Comparison of ENCODE assay signal across 20 cellular contexts in genomic region chr2:166464187-166464586, GRCh38. TPM values are rescaled to one million over a fixed set of nuclear protein-coding genes. Genes with fewer than 3 reads are reported as not detected.
"Had no signal": no experiment of that assay in that cellular context is flagged by ENCODE, and none has a peak within 500 bp of the region (broad histone marks: within the 10 kb centered on the region; RNA-seq: fewer than 3 reads in every experiment).

No MANE protein-coding gene starts in this region.

- H3K27ac ChIP-seq: foreskin keratinocyte, transverse colon, WERI-Rb-1 had no signal

- H3K4me1 ChIP-seq: foreskin keratinocyte, transverse colon had no signal

- H3K36me3 ChIP-seq: transverse colon, WERI-Rb-1 had no signal

- H3K4me3 ChIP-seq: transverse colon had no signal

- DNase-seq: activated CD4-positive, alpha-beta memory T cell treated with anti-CD3 and anti-CD28 coated beads for 36 hours; activated CD4-positive, alpha-beta T cell treated with anti-CD3 and anti-CD28 coated beads for 36 hours; activated CD8-positive, alpha-beta memory T cell treated with anti-CD3 and anti-CD28 coated beads, Interleukin-2, amount 10 ng/mL, durations not matched to agents 7 days and 5 days; activated effector memory CD4-positive, alpha-beta T cell treated with anti-CD3 and anti-CD28 coated beads, Interleukin-2, amount 50 U/mL, for 16 hours; activated T-cell treated with anti-CD3 and anti-CD28 coated beads, Interleukin-2, amount 50 U/mL, for 1 hour; amygdala; cerebellar nuclear complex; erythroblast; kidney glomerular epithelial cell; nucleus accumbens; small intestine; stimulated activated CD4-positive, alpha-beta T cell treated with anti-CD3 and anti-CD28 coated beads, Interleukin-4, amount 100 ng/mL, for 4 hours; stimulated activated CD8-positive, alpha-beta memory T cell treated with anti-CD3 and anti-CD28 coated beads, Interleukin-4, amount 100 ng/mL, for 48 hours; stimulated activated naive CD4-positive, alpha-beta T cell treated with Interleukin-2 at 50 U/mL for 16 hours; substantia nigra; T-helper 17 cell; transverse colon; WERI-Rb-1 had no signal

- H3K9me3 ChIP-seq: transverse colon had no signal

- ATAC-seq: activated CD4-positive, alpha-beta T cell treated with anti-CD3 and anti-CD28 coated beads for 36 hours; activated CD8-positive, alpha-beta memory T cell treated with anti-CD3 and anti-CD28 coated beads, Interleukin-2, amount 10 ng/mL, durations not matched to agents 7 days and 5 days; foreskin keratinocyte; right cardiac atrium; T-helper 17 cell had no signal

- H3K27me3 ChIP-seq: foreskin keratinocyte, transverse colon had no signal

RNA-seq across cellular contexts. Expression of gene SCN7A, which starts 29.9 kb away (rescaled TPM):
- total RNA-seq: activated CD4-positive, alpha-beta memory T cell treated with anti-CD3 and anti-CD28 coated beads for 36 hours; activated CD4-positive, alpha-beta T cell treated with anti-CD3 and anti-CD28 coated beads for 36 hours; activated CD8-positive, alpha-beta memory T cell treated with anti-CD3 and anti-CD28 coated beads, Interleukin-2, amount 10 ng/mL, durations not matched to agents 7 days and 5 days; foreskin keratinocyte; T-helper 17 cell had no signal
